ENCODE assay signal across 8 cellular contexts in genomic region chr4:127622621-127622922, GRCh38. TPM values are rescaled to one million over a fixed set of nuclear protein-coding genes. Genes with fewer than 3 reads are reported as not detected.
DNase-seq lines count a peak whose midpoint lies in the region; ATAC-seq, FAIRE-seq and TF ChIP-seq lines count a peak whose summit lies in the region.

No MANE protein-coding gene starts in this region.

- peak overlapping the region; percentile 43 for H3K4me3 Mint-ChIP-seq in HFFc6
- H3K4me3 Mint-ChIP-seq in astrocyte (ENCODE audit: unreplicated experiment) = peak overlapping the region; percentile 80
- H3K4me3 Mint-ChIP-seq in stimulated activated naive B cell treated with anti-CD40 and anti-IgM and Interleukin-4, amounts not matched to agents 10 μg/mL and 1 μg/mL and 100 μg/mL, for 72 hours = peak overlapping the region; percentile 30 to 59
- no peak overlapping the region for H3K4me3 Mint-ChIP-seq in activated CD4-positive, alpha-beta T cell treated with anti-CD3 and anti-CD28 coated beads for 36 hours

- H3K9ac ChIP-seq in astrocyte (ENCODE audit: low read length) (peak overlapping the region; percentile 89), iPS-20b (ENCODE audit: low read depth, low read length) (peak overlapping the region; percentile 42; the same call in 1 of the 2 replicates)

- H3K27ac ChIP-seq in astrocyte (ENCODE audit: low read depth, low read length) (no peak overlapping the region), iPS-20b (ENCODE audit: low read length) (no peak overlapping the region)

- no peaks in the 10 kb centered on the region for H4K20me1 ChIP-seq in astrocyte (ENCODE audit: insufficient read depth, low read length)

- intact Hi-C loops in activated CD4-positive, alpha-beta T cell treated with anti-CD3 and anti-CD28 coated beads for 36 hours (cut with DNase I, micrococcal nuclease) = no loop called here

- no peaks in the 10 kb centered on the region for H3K9me3 ChIP-seq in astrocyte (ENCODE audit: insufficient read depth, low read depth, low read length)
- H3K9me3 ChIP-seq in iPS-20b (ENCODE audit: insufficient read depth, low read depth, low read length) = no peaks in the 10 kb centered on the region

- CTCF ChIA-PET in activated CD4-positive, alpha-beta T cell treated with anti-CD3 and anti-CD28 coated beads for 36 hours (lab: Charles Lee) = no interaction called here

- H3K36me3 ChIP-seq in astrocyte (ENCODE audit: insufficient read depth, low read length) (no peaks in the 10 kb centered on the region), iPS-20b (ENCODE audit: insufficient read depth, low read depth, low read length) (no peaks in the 10 kb centered on the region)

- no peaks in the 10 kb centered on the region for H3K9me3 Mint-ChIP-seq in HFFc6
- no peaks in the 10 kb centered on the region for H3K9me3 Mint-ChIP-seq in astrocyte (ENCODE audit: unreplicated experiment)
- H3K9me3 Mint-ChIP-seq in stimulated activated naive B cell treated with anti-CD40 and anti-IgM and Interleukin-4, amounts not matched to agents 10 μg/mL and 1 μg/mL and 100 μg/mL, for 72 hours = peaks cover 2 to 6% of the 10 kb centered on the region in 2 donors
- no peaks in the 10 kb centered on the region for H3K9me3 Mint-ChIP-seq in activated CD4-positive, alpha-beta T cell treated with anti-CD3 and anti-CD28 coated beads for 36 hours (ENCODE audit: low read depth)

- no peak for TF ChIP-seq CTCF in HFFc6 (IDR thresholded peaks at IDR 0.05)
- TF ChIP-seq CTCF in astrocyte (IDR thresholded peaks at IDR 0.05; ENCODE audit: insufficient read depth, low read depth, low read length) = no peak

- peak in 1 of 2 donors; percentile 65 for ATAC-seq in stimulated activated naive B cell treated with anti-CD40 and anti-IgM and Interleukin-4, amounts not matched to agents 10 μg/mL and 1 μg/mL and 100 μg/mL, for 72 hours (replicated peaks)
- no peak for ATAC-seq in GM21576 (IDR thresholded peaks at IDR 0.05; ENCODE audit: unreplicated experiment)
- ATAC-seq in activated CD4-positive, alpha-beta T cell treated with anti-CD3 and anti-CD28 coated beads for 36 hours = no peak

- H3K4me3 ChIP-seq in astrocyte (ENCODE audit: insufficient read depth, low read depth, low read length) (peak overlapping the region; percentile 95), iPS-20b (ENCODE audit: low read length) (peak overlapping the region; percentile 81)

- H3K79me2 ChIP-seq in astrocyte (ENCODE audit: insufficient read depth, low read length) = no peaks in the 10 kb centered on the region

- DNase-seq in HFFc6 (no peak), astrocyte (ENCODE audit: low read depth) (no peak), iPS-NIHi11 (ENCODE audit: low spot score) (no peak)
- DNase-seq in stimulated activated naive B cell treated with anti-CD40 and anti-IgM and Interleukin-4, amounts not matched to agents 10 μg/mL and 1 μg/mL and 100 μg/mL, for 72 hours = no peak
- no peak for DNase-seq in activated CD4-positive, alpha-beta T cell treated with anti-CD3 and anti-CD28 coated beads for 36 hours
- DNase-seq in activated naive CD4-positive, alpha-beta T cell treated with Interleukin-2 at 50 U/mL for 16 hours = no peak

- H3K4me1 ChIP-seq in astrocyte (ENCODE audit: insufficient read depth, low read length) (peaks cover 4% of the 10 kb centered on the region), iPS-20b (ENCODE audit: insufficient read depth, low read length) (no peaks in the 10 kb centered on the region; the same call in 1 of the 2 replicates)

- peak overlapping the region; percentile 97 for H2AFZ ChIP-seq in astrocyte (ENCODE audit: low read depth, low read length)

- FAIRE-seq in astrocyte (lab: Jason Lieb, UNC) = no peak

- H3K27ac Mint-ChIP-seq in HFFc6 (no peak overlapping the region), astrocyte (ENCODE audit: unreplicated experiment) (no peak overlapping the region)
- no peak overlapping the region for H3K27ac Mint-ChIP-seq in stimulated activated naive B cell treated with anti-CD40 and anti-IgM and Interleukin-4, amounts not matched to agents 10 μg/mL and 1 μg/mL and 100 μg/mL, for 72 hours
- no peak overlapping the region for H3K27ac Mint-ChIP-seq in activated CD4-positive, alpha-beta T cell treated with anti-CD3 and anti-CD28 coated beads for 36 hours

- H3K4me1 Mint-ChIP-seq in HFFc6 (ENCODE audit: low read depth) = peaks cover 8% of the 10 kb centered on the region
- H3K4me1 Mint-ChIP-seq in astrocyte (ENCODE audit: low read depth, unreplicated experiment) = no peaks in the 10 kb centered on the region
- H3K4me1 Mint-ChIP-seq in stimulated activated naive B cell treated with anti-CD40 and anti-IgM and Interleukin-4, amounts not matched to agents 10 μg/mL and 1 μg/mL and 100 μg/mL, for 72 hours = peaks cover 2 to 12% of the 10 kb centered on the region in 2 donors
- H3K4me1 Mint-ChIP-seq in activated CD4-positive, alpha-beta T cell treated with anti-CD3 and anti-CD28 coated beads for 36 hours = peaks cover 10% of the 10 kb centered on the region

- no peaks in the 10 kb centered on the region for H3K27me3 ChIP-seq in astrocyte (ENCODE audit: insufficient read depth, low read length)
- peaks cover 39% of the 10 kb centered on the region for H3K27me3 ChIP-seq in iPS-20b (ENCODE audit: insufficient read depth, low read length)

- POLR2A ChIA-PET in activated CD4-positive, alpha-beta T cell treated with anti-CD3 and anti-CD28 coated beads for 36 hours (lab: Charles Lee) = no interaction called here

- H3K36me3 Mint-ChIP-seq in HFFc6 (ENCODE audit: low read depth) (no peaks in the 10 kb centered on the region), astrocyte (ENCODE audit: low read depth, unreplicated experiment) (no peaks in the 10 kb centered on the region)
- no peaks in the 10 kb centered on the region for H3K36me3 Mint-ChIP-seq in stimulated activated naive B cell treated with anti-CD40 and anti-IgM and Interleukin-4, amounts not matched to agents 10 μg/mL and 1 μg/mL and 100 μg/mL, for 72 hours
- no peaks in the 10 kb centered on the region for H3K36me3 Mint-ChIP-seq in activated CD4-positive, alpha-beta T cell treated with anti-CD3 and anti-CD28 coated beads for 36 hours (ENCODE audit: low read depth)

- H3K27me3 Mint-ChIP-seq in HFFc6 (ENCODE audit: insufficient read depth) (peaks cover 6% of the 10 kb centered on the region; the same call in 1 of the 2 replicates), astrocyte (ENCODE audit: low read depth, unreplicated experiment) (peaks cover 19% of the 10 kb centered on the region)
- peaks cover 33 to 45% of the 10 kb centered on the region in 2 donors for H3K27me3 Mint-ChIP-seq in stimulated activated naive B cell treated with anti-CD40 and anti-IgM and Interleukin-4, amounts not matched to agents 10 μg/mL and 1 μg/mL and 100 μg/mL, for 72 hours
- peaks cover 41% of the 10 kb centered on the region for H3K27me3 Mint-ChIP-seq in activated CD4-positive, alpha-beta T cell treated with anti-CD3 and anti-CD28 coated beads for 36 hours

- peak overlapping the region; percentile 96 for H3K4me2 ChIP-seq in astrocyte (ENCODE audit: low read length)

RNA-seq across cellular contexts. Expression of gene INTU, which starts 10.2 kb away (rescaled TPM):
- 1 to 10 TPM; 3.6 to 5.7 (median 5.0) TPM for total RNA-seq in HFFc6 (2021; fragmentation: NEBNext Ultra II Directional; extraction: Animal tissue kit (Norgen Biotek cat#: 25700))
- total RNA-seq in astrocyte = 21.9 and 25.1 TPM in 2 replicates
- under 1 TPM; 0.50 to 0.56 TPM for total RNA-seq in activated CD4-positive, alpha-beta T cell treated with anti-CD3 and anti-CD28 coated beads for 36 hours
